Comparison of ENCODE assay signal across 34 cellular contexts in genomic region chr3:170593634-170594033, GRCh38. TPM values are rescaled to one million over a fixed set of nuclear protein-coding genes. Genes with fewer than 3 reads are reported as not detected.
"Had no signal": no experiment of that assay in that cellular context is flagged by ENCODE, and none has a peak within 500 bp of the region (broad histone marks: within the 10 kb centered on the region; RNA-seq: fewer than 3 reads in every experiment).

No MANE protein-coding gene starts in this region.

- H3K36me3 ChIP-seq: MG63 had no signal

- H3K4me3 ChIP-seq: MG63 had no signal

- H3K9me3 ChIP-seq: MG63 had no signal

- DNase-seq: Karpas-422, Kasumi-1, MG63, MM.1S, MV-4-11, NCI-H1048, NCI-H1092, NCI-H1092 treated with DMSO at 0.1 percent for 48 hours, NCI-H1105, NCI-H1417, NCI-H1417 treated with DMSO at 0.1 percent for 48 hours, NCI-H1436, NCI-H1436 treated with DMSO at 0.1 percent for 48 hours, NCI-H146, NCI-H1694, NCI-H1694 treated with DMSO at 0.1 percent for 48 hours, NCI-H187, NCI-H187 treated with DMSO at 0.1 percent for 48 hours, NCI-H1930, NCI-H2029, NCI-H2029 treated with DMSO at 0.1 percent for 48 hours, NCI-H2081 treated with DMSO at 0.1 percent for 48 hours, NCI-H2107, NCI-H2171, NCI-H2171 treated with DMSO at 0.1 percent for 48 hours, NCI-H2227 treated with DMSO at 0.1 percent for 48 hours, NCI-H226, NCI-H345, NCI-H446, NCI-H446 treated with DMSO at 0.1 percent for 48 hours, NCI-H510A, NCI-H510A treated with DMSO at 0.1 percent for 48 hours had no signal

RNA-seq across cellular contexts. Expression of gene SLC7A14, which starts 7.8 kb away (rescaled TPM):
- total RNA-seq: MCF 10A, NCI-H460 had no signal
